ENCODE assay signal across 8 cellular contexts in genomic region chr4:3765271-3766206, GRCh38. TPM values are rescaled to one million over a fixed set of nuclear protein-coding genes. Genes with fewer than 3 reads are reported as not detected.
DNase-seq lines count a peak whose midpoint lies in the region; ATAC-seq and TF ChIP-seq lines count a peak whose summit lies in the region.

No MANE protein-coding gene starts in this region.

- H3K4me3 ChIP-seq in WI38 (ENCODE audit: low read depth, low read length) (0 out of 2 replicates have a peak overlapping the region, but pooled peaks have one; percentile 10), cardiac muscle cell (peak overlapping the region; percentile 15), retinal pigment epithelial cell (ENCODE audit: low read length) (peak overlapping the region; percentile 34)

- no peaks in the 10 kb centered on the region for H3K36me3 ChIP-seq in cardiac muscle cell

- no peaks in the 10 kb centered on the region for H3K4me1 ChIP-seq in cardiac muscle cell (ENCODE audit: low read depth)

- TF ChIP-seq CTCF in WI38 (IDR thresholded peaks at IDR 0.05; ENCODE audit: low read depth, low read length) (no peak), cardiac muscle cell (IDR thresholded peaks at IDR 0.05; ENCODE audit: low read depth, low read length) (no peak), retinal pigment epithelial cell (conservative IDR thresholded peaks at IDR 0.05; ENCODE audit: low read depth, low read length) (peak; percentile 12)

- DNase-seq in Right ventricle myocardium inferior (ENCODE audit: missing footprints) (no peak), cardiac septum (ENCODE audit: low spot score) (no peak), cardiac muscle cell (ENCODE audit: low read depth in 1 of 2, low spot score in 1 of 2) (peak; percentile 61 to 84), retinal pigment epithelial cell (ENCODE audit: low read depth) (peak; percentile 18), T-helper 1 cell (no peak), cortex of kidney (lab: John Stamatoyannopoulos, UW) (no peak)

- peaks cover 25% of the 10 kb centered on the region for H3K27me3 ChIP-seq in cardiac muscle cell

- peak; percentile 51 for ATAC-seq in Right ventricle myocardium inferior
- no peak for ATAC-seq in GM19324 (IDR thresholded peaks at IDR 0.05; ENCODE audit: low FRiP score, unreplicated experiment)

- H3K9me3 ChIP-seq in cardiac muscle cell (ENCODE audit: low read depth): no peaks in the 10 kb centered on the region

- no peak overlapping the region for H3K27ac ChIP-seq in cardiac muscle cell

- intact Hi-C loops in Right ventricle myocardium inferior (cut with DNase I) (no loop called here), cardiac septum (cut with DNase I) (loop anchor here (5.0 kb wide), 2 partner anchors 112 to 658 kb away; no protein-coding TSS in a partner anchor)

RNA-seq across cellular contexts. Expression of gene ADRA2C, which starts 0.6 kb away (rescaled TPM):
- total RNA-seq in Right ventricle myocardium inferior (6.9 TPM), cardiac septum (5.4 TPM), cardiac muscle cell (8.5 and 11.4 TPM in 2 replicates)
- polyA plus RNA-seq in cardiac muscle cell: 6.5 and 8.6 TPM in 2 replicates

Comparison
In these comparisons a context has a peak if more than half of its experiments do, and no peak if none do; other contexts are left out.
1. DNase-seq: peak in cardiac muscle cell (2 of 2) and retinal pigment epithelial cell (single experiment); none in Right ventricle myocardium inferior (single experiment), cardiac septum (single experiment), T-helper 1 cell (0 of 5) and cortex of kidney (single experiment).
2. Peak in every context shown above with its lines, with median percentiles within 50 percentile points of each other: H3K4me3 ChIP-seq.